Comparison of ENCODE assay signal across 14 cellular contexts in genomic region chr10:60810437-60811182, GRCh38. TPM values are rescaled to one million over a fixed set of nuclear protein-coding genes. Genes with fewer than 3 reads are reported as not detected.
A peak's percentile ranks its signal among the peaks of the same experiment; 100 is the strongest.
DNase-seq lines count a peak whose midpoint lies in the region; ATAC-seq and TF ChIP-seq lines count a peak whose summit lies in the region.
"Had no signal": no experiment of that assay in that cellular context is flagged by ENCODE, and none has a peak within 500 bp of the region (broad histone marks: within the 10 kb centered on the region; RNA-seq: fewer than 3 reads in every experiment).

No MANE protein-coding gene starts in this region.

- in situ Hi-C loops in T47D (cut with HindIII; ENCODE audit: low pct_unique_long_range_greater_than_20kb, low sequenced_read_pairs), result no loop called here

- intact Hi-C loops in natural killer cell (cut with micrococcal nuclease) (no loop called here), testis (cut with DNase I; ENCODE audit: low total_unique reads) (loop anchor here (5.0 kb wide), 1 partner anchor 472 kb away; no protein-coding TSS in a partner anchor)

- DNase-seq in HCEC 1CT (peak; percentile 45), T47D (ENCODE audit: low read depth in 1 of 2, low spot score in 1 of 2) (peak; percentile 9 to 72), inferior parietal cortex (ENCODE audit: extremely low spot score) (peak; percentile 49), natural killer cell (no peak), testis (no peak)
- DNase-seq in stimulated activated effector memory CD8-positive, alpha-beta T cell treated with anti-CD3 and anti-CD28 coated beads, Interleukin-12 subunit alpha, Interleukin-12 subunit beta, amount 100 ng/mL, for 72 hours (ENCODE audit: low spot score in 2 of 2), result no peak
- DNase-seq: activated naive CD4-positive, alpha-beta T cell treated with Interleukin-2 at 50 U/mL for 16 hours; EL; glutamatergic neuron; NCI-H146; stimulated activated naive CD4-positive, alpha-beta T cell treated with Interleukin-2 at 50 U/mL for 16 hours had no signal

- no peaks in the 10 kb centered on the region for H3K36me3 Mint-ChIP-seq in stimulated activated effector memory CD8-positive, alpha-beta T cell treated with anti-CD3 and anti-CD28 coated beads, Interleukin-12 subunit alpha, Interleukin-12 subunit beta, amount 100 ng/mL, for 72 hours
- H3K36me3 Mint-ChIP-seq in natural killer cell, result no peaks in the 10 kb centered on the region

- H3K4me3 Mint-ChIP-seq in stimulated activated effector memory CD8-positive, alpha-beta T cell treated with anti-CD3 and anti-CD28 coated beads, Interleukin-12 subunit alpha, Interleukin-12 subunit beta, amount 100 ng/mL, for 72 hours, result no peak overlapping the region
- H3K4me3 Mint-ChIP-seq in natural killer cell, result no peak overlapping the region
- H3K4me3 Mint-ChIP-seq: T-helper 1 cell treated with Interleukin-12 subunit alpha and Interleukin-12 subunit beta and Interleukin-4 antibody, amounts not matched to agents 30 μg/mL and 1 μg/mL, for 36 hours had no signal

- H3K27me3 ChIP-seq in skeletal muscle tissue (ENCODE audit: control insufficient read depth in 3 of 3, insufficient read depth in 3 of 3, low read length in 3 of 3) (no peaks in the 10 kb centered on the region), testis (peaks cover 5% of the 10 kb centered on the region)

- H3K9ac ChIP-seq in skeletal muscle tissue (ENCODE audit: low read depth in 1 of 3, low read length in 3 of 3), result peak overlapping the region in 1 of 3 donors; percentile 10

- TF ChIP-seq POLR2A in testis (IDR thresholded peaks at IDR 0.05), result no peak

- H3K27ac Mint-ChIP-seq in stimulated activated effector memory CD8-positive, alpha-beta T cell treated with anti-CD3 and anti-CD28 coated beads, Interleukin-12 subunit alpha, Interleukin-12 subunit beta, amount 100 ng/mL, for 72 hours, result no peak overlapping the region
- no peak overlapping the region for H3K27ac Mint-ChIP-seq in natural killer cell
- H3K27ac Mint-ChIP-seq: T-helper 1 cell treated with Interleukin-12 subunit alpha and Interleukin-12 subunit beta and Interleukin-4 antibody, amounts not matched to agents 30 μg/mL and 1 μg/mL, for 36 hours had no signal

- no peaks in the 10 kb centered on the region for H3K4me1 Mint-ChIP-seq in stimulated activated effector memory CD8-positive, alpha-beta T cell treated with anti-CD3 and anti-CD28 coated beads, Interleukin-12 subunit alpha, Interleukin-12 subunit beta, amount 100 ng/mL, for 72 hours
- no peaks in the 10 kb centered on the region for H3K4me1 Mint-ChIP-seq in natural killer cell

- H3K4me1 ChIP-seq in skeletal muscle tissue (ENCODE audit: control insufficient read depth in 3 of 3, insufficient read depth in 3 of 3, low read length in 3 of 3) (peaks cover 12 to 14% (median 13%) of the 10 kb centered on the region in 3 donors), testis (no peaks in the 10 kb centered on the region)

- no peaks in the 10 kb centered on the region for H3K9me3 Mint-ChIP-seq in stimulated activated effector memory CD8-positive, alpha-beta T cell treated with anti-CD3 and anti-CD28 coated beads, Interleukin-12 subunit alpha, Interleukin-12 subunit beta, amount 100 ng/mL, for 72 hours
- no peaks in the 10 kb centered on the region for H3K9me3 Mint-ChIP-seq in natural killer cell
- H3K9me3 Mint-ChIP-seq: T-helper 1 cell treated with Interleukin-12 subunit alpha and Interleukin-12 subunit beta and Interleukin-4 antibody, amounts not matched to agents 30 μg/mL and 1 μg/mL, for 36 hours had no signal

- TF ChIP-seq CTCF in natural killer cell (IDR thresholded peaks at IDR 0.05), result no peak
- no peak for TF ChIP-seq CTCF in testis (IDR thresholded peaks at IDR 0.05)

- no peaks in the 10 kb centered on the region for H3K27me3 Mint-ChIP-seq in natural killer cell (ENCODE audit: low read depth in 2 of 2)

- H3K27ac ChIP-seq in skeletal muscle tissue (ENCODE audit: low read depth, low read length) (peak overlapping the region; percentile 68), testis (peak overlapping the region in 1 of 2 donors; percentile 59)

- no peaks in the 10 kb centered on the region for H3K9me3 ChIP-seq in skeletal muscle tissue (ENCODE audit: control insufficient read depth in 3 of 3, low read length in 3 of 3)
- H3K9me3 ChIP-seq in testis, result no peaks in the 10 kb centered on the region

- H3K36me3 ChIP-seq in skeletal muscle tissue (ENCODE audit: control insufficient read depth in 3 of 3, insufficient read depth in 3 of 3, low read length in 3 of 3), result no peaks in the 10 kb centered on the region
- no peaks in the 10 kb centered on the region for H3K36me3 ChIP-seq in testis (ENCODE audit: low read depth, missing control alignments)

- 50 to 51% methylated on average over 4 of the region's 4 CpGs for WGBS in testis, 2 donors

- H3K4me3 ChIP-seq in skeletal muscle tissue (ENCODE audit: low read length in 3 of 3) (peak overlapping the region in 1 of 3 donors; percentile 32), testis (no peak overlapping the region)

- ATAC-seq in stimulated activated effector memory CD8-positive, alpha-beta T cell treated with anti-CD3 and anti-CD28 coated beads, Interleukin-12 subunit alpha, Interleukin-12 subunit beta, amount 100 ng/mL, for 72 hours, result no peak
- ATAC-seq in natural killer cell, result no peak
- no peak for ATAC-seq in GM21576 (IDR thresholded peaks at IDR 0.05; ENCODE audit: unreplicated experiment)

RNA-seq across cellular contexts. Expression of gene CDK1, which starts 32.3 kb away (rescaled TPM):
- total RNA-seq in skeletal muscle tissue, result 17.2 TPM
- total RNA-seq in natural killer cell, result 1 to 10 TPM; 1.1 to 2.4 (median 1.9) TPM
- 10 to 100 TPM; 11.8 to 14.3 TPM for total RNA-seq in testis
- 47.9 TPM for polyA plus RNA-seq in testis (ENCODE audit: insufficient read depth, low read depth, low replicate concordance)

Comparison
In these comparisons a context has a peak if more than half of its experiments do, and no peak if none do; other contexts are left out.
1. DNase-seq: peak in HCEC 1CT (single experiment), T47D (2 of 2) and inferior parietal cortex (single experiment); none in stimulated activated effector memory CD8-positive, alpha-beta T cell treated with anti-CD3 and anti-CD28 coated beads, Interleukin-12 subunit alpha, Interleukin-12 subunit beta, amount 100 ng/mL, for 72 hours (0 of 2), natural killer cell (single experiment) and testis (single experiment).